In the genomic region with DNA sequence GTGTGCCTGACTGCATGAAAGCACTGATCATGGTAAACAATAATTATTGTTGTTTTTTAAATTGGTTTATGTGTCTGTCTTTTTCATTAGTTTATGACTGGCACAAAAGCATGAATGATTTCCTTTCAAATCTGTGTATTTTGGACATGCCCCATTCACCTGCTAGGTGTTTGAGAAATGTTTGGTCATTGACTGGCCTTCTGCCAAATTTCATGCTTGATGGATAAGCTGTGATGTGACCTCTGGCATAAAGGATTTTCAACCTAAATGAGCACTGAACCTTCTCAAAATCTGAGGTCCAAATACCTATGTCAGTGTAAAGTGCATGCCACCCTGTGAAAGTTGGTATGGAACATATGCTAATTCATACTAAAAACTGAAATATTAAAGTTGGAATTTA, we compare ENCODE assay signal across 16 cellular contexts.
DNase-seq lines count a peak whose midpoint lies in the region; ATAC-seq lines count a peak whose summit lies in the region.
"Had no signal": no experiment of that assay in that cellular context is flagged by ENCODE, and none has a peak within 500 bp of the region (broad histone marks: within the 10 kb centered on the region; RNA-seq: fewer than 3 reads in every experiment).

No MANE protein-coding gene starts in this region.

- DNase-seq in NCI-H345 (lab: John Stamatoyannopoulos, UW) (peak; percentile 23), NCI-H345 treated with DMSO at 0.1 percent for 48 hours (lab: John Stamatoyannopoulos, UW; ENCODE audit: unreplicated experiment) (no peak), NCI-H1105 (lab: John Stamatoyannopoulos, UW) (peak; percentile 2), NCI-H748 treated with DMSO at 0.1 percent for 48 hours (lab: John Stamatoyannopoulos, UW) (peak; percentile 87), renal cortical epithelial cell (ENCODE audit: low read depth) (peak; percentile 49), Ammon's horn (ENCODE audit: low spot score) (no peak)
- DNase-seq: Calu3, H7, KBM-7, NCI-H1048, NCI-H1930, NCI-H446 treated with DMSO at 0.1 percent for 48 hours, T-cell had no signal

- ATAC-seq in GM21786 (IDR thresholded peaks at IDR 0.05; ENCODE audit: unreplicated experiment) (no peak), GM18909 (IDR thresholded peaks at IDR 0.05; ENCODE audit: poor library complexity, unreplicated experiment) (no peak)
- ATAC-seq: Right ventricle myocardium inferior, T-cell had no signal

Comparison
In these comparisons a context has a peak if more than half of its experiments do, and no peak if none do; other contexts are left out.
1. DNase-seq: peak in NCI-H345 (single experiment), NCI-H1105 (single experiment), NCI-H748 treated with DMSO at 0.1 percent for 48 hours (single experiment) and renal cortical epithelial cell (single experiment); none in NCI-H345 treated with DMSO at 0.1 percent for 48 hours (single experiment) and Ammon's horn (single experiment).